Comparison of ENCODE assay signal across 8 cellular contexts in genomic region chr4:104490096-104490769, GRCh38. TPM values are rescaled to one million over a fixed set of nuclear protein-coding genes. Genes with fewer than 3 reads are reported as not detected.
DNase-seq lines count a peak whose midpoint lies in the region; ATAC-seq and TF ChIP-seq lines count a peak whose summit lies in the region.

No MANE protein-coding gene starts in this region.

- no peaks in the 10 kb centered on the region for H3K9me2 ChIP-seq in OCI-LY1 (ENCODE audit: low read depth, low read length)

- CTCF ChIA-PET in A673 (lab: Charles Lee): no interaction called here

- H3K27ac ChIP-seq in A673 (ENCODE audit: low read depth, low read length, poor library complexity, severe bottlenecking): no peak overlapping the region
- peak overlapping the region; percentile 99 for H3K27ac ChIP-seq in OCI-LY1 (ENCODE audit: low read depth, low read length, poor library complexity, severe bottlenecking)

- H3K79me2 ChIP-seq in OCI-LY1 (ENCODE audit: insufficient read depth, low read length): peaks cover 12% of the 10 kb centered on the region; the same call in 1 of the 2 replicates

- BruUV-seq in A673 (replicated peaks; lab: Mats Ljungman, UMichigan): no TSS peak

- DNase-seq in A673 (ENCODE audit: low spot score) (no peak), endothelial cell (ENCODE audit: low spot score) (no peak), SKM-1 treated with dmso at 0.1 percent for 144 hours (lab: John Stamatoyannopoulos, UW; ENCODE audit: unreplicated experiment) (no peak), MG63 (no peak)

- H3K36me3 ChIP-seq in A673 (ENCODE audit: insufficient read depth, low read length, poor library complexity, severe bottlenecking): no peaks in the 10 kb centered on the region
- H3K36me3 ChIP-seq in OCI-LY1 (ENCODE audit: insufficient read depth, low read length): no peaks in the 10 kb centered on the region
- H3K36me3 ChIP-seq in neuron (ENCODE audit: insufficient read depth, low read length): peaks cover 5% of the 10 kb centered on the region
- no peaks in the 10 kb centered on the region for H3K36me3 ChIP-seq in MG63

- intact Hi-C loops in A673 (cut with micrococcal nuclease; ENCODE audit: unreplicated experiment): no loop called here

- H3K4me2 ChIP-seq in OCI-LY1 (ENCODE audit: low read length): peak overlapping the region; percentile 89

- peaks cover 37% of the 10 kb centered on the region for H3K4me1 ChIP-seq in A673 (ENCODE audit: insufficient read depth, low read length, poor library complexity, severe bottlenecking)
- peaks cover 79% of the 10 kb centered on the region for H3K4me1 ChIP-seq in OCI-LY1 (ENCODE audit: insufficient read depth, low read length, severe bottlenecking)
- H3K4me1 ChIP-seq in neuron (ENCODE audit: insufficient read depth, low read length): peaks cover 52% of the 10 kb centered on the region

- POLR2A ChIA-PET in A673 (lab: Charles Lee; ENCODE audit: low non-redundant PET): interaction anchor here (0.6 kb wide), 1 partner anchor 586 kb away, joined by 3 read pairs; no protein-coding TSS in a partner anchor

- peaks cover 7% of the 10 kb centered on the region for H3K27me3 Mint-ChIP-seq in endothelial cell (ENCODE audit: unreplicated experiment)

- H3K27ac Mint-ChIP-seq in endothelial cell (ENCODE audit: unreplicated experiment): no peak overlapping the region

- no peaks in the 10 kb centered on the region for H4K20me1 ChIP-seq in OCI-LY1 (ENCODE audit: insufficient read depth, low read length)

- peaks cover 2% of the 10 kb centered on the region for H3K36me3 Mint-ChIP-seq in endothelial cell (ENCODE audit: low read depth, unreplicated experiment)

- H3K4me3 ChIP-seq in A673 (ENCODE audit: low read depth, low read length, poor library complexity, severe bottlenecking): peak overlapping the region; percentile 57
- H3K4me3 ChIP-seq in OCI-LY1 (ENCODE audit: low read depth, low read length, poor library complexity, severe bottlenecking): peak overlapping the region; percentile 88
- H3K4me3 ChIP-seq in neuron (ENCODE audit: low read length): peak overlapping the region; percentile 51
- H3K4me3 ChIP-seq in MG63: no peak overlapping the region

- H3F3A ChIP-seq in OCI-LY1 (ENCODE audit: insufficient read depth, low read length): peaks cover 15% of the 10 kb centered on the region; the same call in 1 of the 2 replicates

- no peak overlapping the region for H2AFZ ChIP-seq in OCI-LY1 (ENCODE audit: low read length)
- H2AFZ ChIP-seq in neuron (ENCODE audit: low read depth, low read length): no peak overlapping the region

- peak overlapping the region; percentile 96 for H3K4me3 Mint-ChIP-seq in endothelial cell (ENCODE audit: unreplicated experiment)

- peak overlapping the region; percentile 90 for H3K9ac ChIP-seq in OCI-LY1 (ENCODE audit: low read length)

- H3K9me3 Mint-ChIP-seq in endothelial cell (ENCODE audit: unreplicated experiment): no peaks in the 10 kb centered on the region

- peaks cover 27% of the 10 kb centered on the region for H3K4me1 Mint-ChIP-seq in endothelial cell (ENCODE audit: unreplicated experiment)

- ATAC-seq in GM18511 (IDR thresholded peaks at IDR 0.05; ENCODE audit: unreplicated experiment) (peak; percentile 51), HG02852 (IDR thresholded peaks at IDR 0.05; ENCODE audit: unreplicated experiment) (peak; percentile 40)

- H3K27me3 ChIP-seq in A673 (replicated peaks; ENCODE audit: insufficient read depth, low read depth, low read length, poor library complexity): no peaks in the 10 kb centered on the region
- no peaks in the 10 kb centered on the region for H3K27me3 ChIP-seq in OCI-LY1 (ENCODE audit: insufficient read depth, low read length)
- no peaks in the 10 kb centered on the region for H3K27me3 ChIP-seq in neuron (ENCODE audit: insufficient read depth, low read length)
- no peaks in the 10 kb centered on the region; the same call in 1 of the 2 replicates for H3K27me3 ChIP-seq in MG63

- TF ChIP-seq CTCF in A673 (conservative IDR thresholded peaks at IDR 0.05; ENCODE audit: low read depth, low read length): no peak
- no peak for TF ChIP-seq CTCF in OCI-LY1 (IDR thresholded peaks at IDR 0.05; ENCODE audit: low read length)
- no peak for TF ChIP-seq CTCF in endothelial cell (IDR thresholded peaks at IDR 0.05; ENCODE audit: unreplicated experiment)

- no peaks in the 10 kb centered on the region for H3K9me3 ChIP-seq in A673 (ENCODE audit: low read depth, low read length, poor library complexity, severe bottlenecking)
- no peaks in the 10 kb centered on the region for H3K9me3 ChIP-seq in OCI-LY1 (ENCODE audit: low read length)
- no peaks in the 10 kb centered on the region for H3K9me3 ChIP-seq in neuron (ENCODE audit: low read length)
- H3K9me3 ChIP-seq in MG63: no peaks in the 10 kb centered on the region

RNA-seq across cellular contexts. Expression of gene CXXC4, which starts 4.5 kb away (rescaled TPM):
- total RNA-seq in A673 (2021) (1.8 and 2.2 TPM in 2 replicates), endothelial cell (ENCODE audit: unreplicated experiment) (1.6 TPM)
- not detected in 2 replicates for total RNA-seq in MG63 (2014; rRNA removed; shearing (Covaris generic); ENCODE audit: low replicate concordance)
